9 cellular contexts compared by ENCODE assay signal in genomic region chr10:45593938-45594275, GRCh38.
DNase-seq lines count a peak whose midpoint lies in the region; ATAC-seq, FAIRE-seq and TF ChIP-seq lines count a peak whose summit lies in the region.
"Had no signal": no experiment of that assay in that cellular context is flagged by ENCODE, and none has a peak within 500 bp of the region (broad histone marks: within the 10 kb centered on the region; RNA-seq: fewer than 3 reads in every experiment).

No MANE protein-coding gene starts in this region.

- peak overlapping the region; percentile 41; the same call in 1 of the 2 replicates for H3K9ac ChIP-seq in KMS-11

- H3K36me3 ChIP-seq in KMS-11 (ENCODE audit: insufficient read depth): no peaks in the 10 kb centered on the region

- CTCF ChIA-PET in AG04449 (lab: Yijun Ruan, JAX): interaction anchor here (1.1 kb wide), 1 partner anchor 13 kb away, joined by 5 read pairs; no protein-coding TSS in a partner anchor

- H3K4me1 Mint-ChIP-seq in dendritic cell treated with granulocyte-macrophage colony-stimulating factor and Interleukin-4, amounts not matched to agents 40 ng/mL and 50 ng/mL, for 4 days (ENCODE audit: low read depth): peaks cover 43% of the 10 kb centered on the region
- peaks cover 40 to 41% of the 10 kb centered on the region in 2 donors for H3K4me1 Mint-ChIP-seq in natural killer cell

- H3K4me1 ChIP-seq in KMS-11 (ENCODE audit: low read depth, poor library complexity, severe bottlenecking): peaks cover 16% of the 10 kb centered on the region

- no peaks in the 10 kb centered on the region for H4K20me1 ChIP-seq in KMS-11 (ENCODE audit: insufficient read depth)

- H3K4me3 ChIP-seq in AG04449 (ENCODE audit: low read depth, low read length): peak overlapping the region; percentile 79
- H3K4me3 ChIP-seq in KMS-11 (IDR thresholded peaks at IDR 0.05; ENCODE audit: insufficient read depth, low read depth, low read length): no peak overlapping the region

- H2AFZ ChIP-seq in KMS-11 (ENCODE audit: low read depth): peak overlapping the region; percentile 61

- FAIRE-seq in RCC 7860 (lab: Jason Lieb, UNC): no peak

- H3K9me3 Mint-ChIP-seq in dendritic cell treated with granulocyte-macrophage colony-stimulating factor and Interleukin-4, amounts not matched to agents 40 ng/mL and 50 ng/mL, for 4 days: peaks cover 9% of the 10 kb centered on the region
- no peaks in the 10 kb centered on the region for H3K9me3 Mint-ChIP-seq in natural killer cell

- DNase-seq in AG04449 (ENCODE audit: low read depth, low spot score) (no peak), natural killer cell (no peak), NCI-H526 treated with DMSO at 0.1 percent for 48 hours (lab: John Stamatoyannopoulos, UW) (no peak), RCC 7860 (ENCODE audit: low spot score) (no peak)
- DNase-seq in activated effector memory CD4-positive, alpha-beta T cell treated with anti-CD3 and anti-CD28 coated beads, Interleukin-2, amount 50 U/mL, for 16 hours: no peak
- DNase-seq: NCI-H187 treated with DMSO at 0.1 percent for 48 hours had no signal

- H3K4me2 ChIP-seq in KMS-11: peak overlapping the region; percentile 75

- H3K27ac Mint-ChIP-seq in dendritic cell treated with granulocyte-macrophage colony-stimulating factor and Interleukin-4, amounts not matched to agents 40 ng/mL and 50 ng/mL, for 4 days: peak overlapping the region; percentile 77
- peak overlapping the region; percentile 10 to 85 for H3K27ac Mint-ChIP-seq in natural killer cell

- H3K36me3 Mint-ChIP-seq in dendritic cell treated with granulocyte-macrophage colony-stimulating factor and Interleukin-4, amounts not matched to agents 40 ng/mL and 50 ng/mL, for 4 days (ENCODE audit: low read depth): peaks cover 27% of the 10 kb centered on the region
- H3K36me3 Mint-ChIP-seq in natural killer cell: peaks cover 9% of the 10 kb centered on the region

- H3K27ac ChIP-seq in KMS-11: no peak overlapping the region

- intact Hi-C loops in dendritic cell treated with granulocyte-macrophage colony-stimulating factor and Interleukin-4, amounts not matched to agents 40 ng/mL and 50 ng/mL, for 4 days (cut with micrococcal nuclease): loop anchor here (5.0 kb wide), 2 partner anchors 37 to 127 kb away; no protein-coding TSS in a partner anchor
- intact Hi-C loops in natural killer cell (cut with micrococcal nuclease): loop anchor here (1.0 to 5.0 kb wide), 3 partner anchors 13 to 78 kb away; partner anchors contain the start of gene ZFAND4

- POLR2A ChIA-PET in AG04449 (lab: Yijun Ruan, JAX): interaction anchor here (0.5 kb wide), 1 partner anchor 678 kb away, joined by 3 read pairs; no protein-coding TSS in a partner anchor

- peaks cover 11% of the 10 kb centered on the region for H3K27me3 Mint-ChIP-seq in dendritic cell treated with granulocyte-macrophage colony-stimulating factor and Interleukin-4, amounts not matched to agents 40 ng/mL and 50 ng/mL, for 4 days
- H3K27me3 Mint-ChIP-seq in natural killer cell (ENCODE audit: low read depth in 2 of 2): peaks cover 0 to under 1% of the 10 kb centered on the region in 2 donors

- H3K27me3 ChIP-seq in KMS-11 (ENCODE audit: insufficient read depth, low read depth): no peaks in the 10 kb centered on the region

- TF ChIP-seq CTCF in AG04449 (IDR thresholded peaks at IDR 0.05; ENCODE audit: insufficient read depth, low read length, missing control alignments) (no peak), KMS-11 (conservative IDR thresholded peaks at IDR 0.05; ENCODE audit: low read depth, low read length) (no peak), natural killer cell (IDR thresholded peaks at IDR 0.05) (no peak)

- H3K79me2 ChIP-seq in KMS-11 (ENCODE audit: insufficient read depth, low read depth): peaks cover 12% of the 10 kb centered on the region

- peak overlapping the region; percentile 81 for H3K4me3 Mint-ChIP-seq in dendritic cell treated with granulocyte-macrophage colony-stimulating factor and Interleukin-4, amounts not matched to agents 40 ng/mL and 50 ng/mL, for 4 days
- peak overlapping the region; percentile 85 for H3K4me3 Mint-ChIP-seq in natural killer cell

- ATAC-seq in natural killer cell (no peak), HG02588 (IDR thresholded peaks at IDR 0.05; ENCODE audit: unreplicated experiment) (no peak)
